ENCODE assay signal across 25 cellular contexts in genomic region chr1:114100148-114100547, GRCh38. TPM values are rescaled to one million over a fixed set of nuclear protein-coding genes. Genes with fewer than 3 reads are reported as not detected.
"Had no signal": no experiment of that assay in that cellular context is flagged by ENCODE, and none has a peak within 500 bp of the region (broad histone marks: within the 10 kb centered on the region; RNA-seq: fewer than 3 reads in every experiment).

No MANE protein-coding gene starts in this region.

- DNase-seq: activated B cell treated with CpG ODN at 0.5 μM for 24 hours; activated CD4-positive, alpha-beta T cell treated with anti-CD3 and anti-CD28 coated beads for 1 hour; activated CD4-positive, alpha-beta T cell treated with anti-CD3 and anti-CD28 coated beads, Interleukin-2, amount 10 ng/mL, durations not matched to agents 24 days and 14 days; activated CD4-positive, alpha-beta T cell treated with anti-CD3 and anti-CD28 coated beads, Interleukin-2, amount 50 U/mL, for 48 hours; activated CD8-positive, alpha-beta memory T cell treated with anti-CD3 and anti-CD28 coated beads, Interleukin-2, amount 10 ng/mL, durations not matched to agents 7 days and 5 days; activated effector memory CD4-positive, alpha-beta T cell treated with anti-CD3 and anti-CD28 coated beads, Interleukin-2, amount 50 U/mL, for 16 hours; activated naive CD4-positive, alpha-beta T cell treated with Interleukin-2 at 50 U/mL for 16 hours; activated naive CD8-positive, alpha-beta T cell treated with anti-CD3 and anti-CD28 coated beads, Interleukin-2, amount 50 U/mL, for 24 hours; activated T-cell treated with anti-CD3 and anti-CD28 coated beads, Interleukin-2, amount 50 U/mL, for 4 hours; amygdala; cerebellar nuclear complex; Kasumi-1; KBM-7; NCI-H1436 treated with DMSO at 0.1 percent for 48 hours; NCI-H187; NCI-H446; NCI-H524; NCI-H748 treated with DMSO at 0.1 percent for 48 hours; SIG-M5; T-cell; T-helper 2 cell; T1000 had no signal

- ATAC-seq: activated CD8-positive, alpha-beta memory T cell treated with anti-CD3 and anti-CD28 coated beads, Interleukin-2, amount 10 ng/mL, durations not matched to agents 7 days and 5 days; activated naive CD4-positive, alpha-beta T cell treated with anti-CD3 and anti-CD28 coated beads, Interleukin-2, amount 50 U/mL, for 72 hours; activated naive CD8-positive, alpha-beta T cell treated with anti-CD3 and anti-CD28 coated beads, Interleukin-2, amount 50 U/mL, for 24 hours; activated T-cell treated with anti-CD3 and anti-CD28 coated beads, Interleukin-2, amount 50 U/mL, for 4 hours; T-cell had no signal

RNA-seq across cellular contexts. Expression of gene SYT6, which starts 53.5 kb away (rescaled TPM):
- total RNA-seq: activated B cell treated with CpG ODN at 0.5 μM for 24 hours; activated CD4-positive, alpha-beta T cell treated with anti-CD3 and anti-CD28 coated beads, Interleukin-2, amount 10 ng/mL, durations not matched to agents 24 days and 14 days; activated CD8-positive, alpha-beta memory T cell treated with anti-CD3 and anti-CD28 coated beads, Interleukin-2, amount 10 ng/mL, durations not matched to agents 7 days and 5 days; activated T-cell treated with anti-CD3 and anti-CD28 coated beads, Interleukin-2, amount 50 U/mL, for 4 hours; OCI-LY7; RPMI7951 had no signal
